In genomic region chr16:78992001-78992400, GRCh38 we compare ENCODE assay signal across 39 cellular contexts.
"Had no signal": no experiment of that assay in that cellular context is flagged by ENCODE, and none has a peak within 500 bp of the region (broad histone marks: within the 10 kb centered on the region; RNA-seq: fewer than 3 reads in every experiment).

No MANE protein-coding gene starts in this region.

- ATAC-seq: activated CD4-positive, alpha-beta T cell treated with anti-CD3 and anti-CD28 coated beads for 36 hours; activated CD4-positive, CD25-positive, alpha-beta regulatory T cell treated with anti-CD3 and anti-CD28 coated beads, Interleukin-2, amount 50 U/mL, for 24 hours; activated CD8-positive, alpha-beta memory T cell treated with anti-CD3 and anti-CD28 coated beads, Interleukin-2, amount 10 ng/mL, durations not matched to agents 7 days and 5 days; activated CD8-positive, alpha-beta T cell treated with anti-CD3 and anti-CD28 coated beads, Interleukin-2, amount 10 ng/mL, durations not matched to agents 7 days and 5 days; activated naive CD8-positive, alpha-beta T cell treated with anti-CD3 and anti-CD28 coated beads, Interleukin-2, amount 50 U/mL, for 24 hours; T-cell; WTC11 had no signal

- H3K27ac Mint-ChIP-seq: activated CD4-positive, alpha-beta memory T cell treated with anti-CD3 and anti-CD28 coated beads, Interleukin-2, amount 10 ng/mL, durations not matched to agents 7 days and 5 days; activated CD4-positive, alpha-beta T cell treated with anti-CD3 and anti-CD28 coated beads for 36 hours; activated CD4-positive, alpha-beta T cell treated with anti-CD3 and anti-CD28 coated beads, Interleukin-2, amount 10 ng/mL, durations not matched to agents 7 days and 5 days; activated CD8-positive, alpha-beta memory T cell treated with anti-CD3 and anti-CD28 coated beads, Interleukin-2, amount 10 ng/mL, durations not matched to agents 7 days and 5 days; activated CD8-positive, alpha-beta T cell treated with anti-CD3 and anti-CD28 coated beads, Interleukin-2, amount 10 ng/mL, durations not matched to agents 7 days and 5 days; activated naive CD4-positive, alpha-beta T cell treated with anti-CD3 and anti-CD28 coated beads, Interleukin-2, amount 10 ng/mL, durations not matched to agents 7 days and 5 days; activated naive CD4-positive, alpha-beta T cell treated with anti-CD3 and anti-CD28 coated beads, Interleukin-2, amount 50 U/mL, for 24 hours; activated naive CD8-positive, alpha-beta T cell; activated naive CD8-positive, alpha-beta T cell treated with anti-CD3 and anti-CD28 coated beads, Interleukin-2, amount 10 ng/mL, durations not matched to agents 7 days and 5 days; activated naive CD8-positive, alpha-beta T cell treated with anti-CD3 and anti-CD28 coated beads, Interleukin-2, amount 50 U/mL, for 24 hours; activated T-cell treated with anti-CD3 and anti-CD28 coated beads, Interleukin-2, amount 50 U/mL, for 24 hours; activated T-helper 2 cell treated with anti-CD3 and anti-CD28 coated beads, Interferon-gamma antibody, Interleukin-2, Interleukin-4, amounts not matched to agents 10 μg/mL and 5 μg/mL and 100 μg/mL, durations not matched to agents 14 hours and 24 hours and 36 hours; brain; T-cell; T-helper 2 cell treated with Interferon-gamma antibody and Interleukin-4, amounts not matched to agents 5 μg/mL and 100 μg/mL, for 36 hours; WTC11 had no signal

- H3K4me3 Mint-ChIP-seq: activated CD4-positive, alpha-beta memory T cell treated with anti-CD3 and anti-CD28 coated beads, Interleukin-2, amount 10 ng/mL, durations not matched to agents 7 days and 5 days; activated CD4-positive, alpha-beta T cell treated with anti-CD3 and anti-CD28 coated beads for 36 hours; activated CD4-positive, alpha-beta T cell treated with anti-CD3 and anti-CD28 coated beads, Interleukin-2, amount 10 ng/mL, durations not matched to agents 7 days and 5 days; activated CD8-positive, alpha-beta memory T cell treated with anti-CD3 and anti-CD28 coated beads, Interleukin-2, amount 10 ng/mL, durations not matched to agents 7 days and 5 days; activated CD8-positive, alpha-beta T cell treated with anti-CD3 and anti-CD28 coated beads, Interleukin-2, amount 10 ng/mL, durations not matched to agents 7 days and 5 days; activated naive CD4-positive, alpha-beta T cell treated with anti-CD3 and anti-CD28 coated beads, Interleukin-2, amount 10 ng/mL, durations not matched to agents 7 days and 5 days; activated naive CD4-positive, alpha-beta T cell treated with anti-CD3 and anti-CD28 coated beads, Interleukin-2, amount 50 U/mL, for 24 hours; activated naive CD8-positive, alpha-beta T cell; activated naive CD8-positive, alpha-beta T cell treated with anti-CD3 and anti-CD28 coated beads, Interleukin-2, amount 10 ng/mL, durations not matched to agents 7 days and 5 days; activated naive CD8-positive, alpha-beta T cell treated with anti-CD3 and anti-CD28 coated beads, Interleukin-2, amount 50 U/mL, for 24 hours; activated T-cell treated with anti-CD3 and anti-CD28 coated beads, Interleukin-2, amount 50 U/mL, for 24 hours; brain; central memory CD8-positive, alpha-beta T cell; T-cell; T-helper 2 cell treated with Interferon-gamma antibody and Interleukin-4, amounts not matched to agents 5 μg/mL and 100 μg/mL, for 36 hours; WTC11 had no signal

- H3K9me3 Mint-ChIP-seq: activated naive CD4-positive, alpha-beta T cell treated with anti-CD3 and anti-CD28 coated beads, Interleukin-2, amount 10 ng/mL, durations not matched to agents 7 days and 5 days; activated naive CD4-positive, alpha-beta T cell treated with anti-CD3 and anti-CD28 coated beads, Interleukin-2, amount 50 U/mL, for 24 hours; activated naive CD8-positive, alpha-beta T cell treated with anti-CD3 and anti-CD28 coated beads, Interleukin-2, amount 10 ng/mL, durations not matched to agents 7 days and 5 days; activated naive CD8-positive, alpha-beta T cell treated with anti-CD3 and anti-CD28 coated beads, Interleukin-2, amount 50 U/mL, for 24 hours; activated T-cell treated with anti-CD3 and anti-CD28 coated beads, Interleukin-2, amount 50 U/mL, for 24 hours; activated T-helper 2 cell treated with anti-CD3 and anti-CD28 coated beads, Interferon-gamma antibody, Interleukin-2, Interleukin-4, amounts not matched to agents 10 μg/mL and 5 μg/mL and 100 μg/mL, durations not matched to agents 14 hours and 24 hours and 36 hours; central memory CD8-positive, alpha-beta T cell; T-cell; T-helper 2 cell treated with Interferon-gamma antibody and Interleukin-4, amounts not matched to agents 5 μg/mL and 100 μg/mL, for 36 hours had no signal

- H3K36me3 ChIP-seq: ascending aorta, cardiac muscle cell had no signal

- H3K9me3 ChIP-seq: ascending aorta had no signal

- H3K4me1 ChIP-seq: ascending aorta had no signal

- H3K27me3 ChIP-seq: ascending aorta, cardiac muscle cell had no signal

- H3K4me1 Mint-ChIP-seq: activated CD4-positive, alpha-beta T cell treated with anti-CD3 and anti-CD28 coated beads, Interleukin-2, amount 10 ng/mL, durations not matched to agents 7 days and 5 days; activated naive CD4-positive, alpha-beta T cell treated with anti-CD3 and anti-CD28 coated beads, Interleukin-2, amount 10 ng/mL, durations not matched to agents 7 days and 5 days; activated naive CD8-positive, alpha-beta T cell treated with anti-CD3 and anti-CD28 coated beads, Interleukin-2, amount 10 ng/mL, durations not matched to agents 7 days and 5 days had no signal

- H3K27ac ChIP-seq: ascending aorta, cardiac muscle cell, VCaP had no signal

- H3K27me3 Mint-ChIP-seq: activated CD4-positive, alpha-beta memory T cell treated with anti-CD3 and anti-CD28 coated beads, Interleukin-2, amount 10 ng/mL, durations not matched to agents 7 days and 5 days; activated CD4-positive, alpha-beta T cell treated with anti-CD3 and anti-CD28 coated beads for 36 hours; activated CD4-positive, alpha-beta T cell treated with anti-CD3 and anti-CD28 coated beads, Interleukin-2, amount 10 ng/mL, durations not matched to agents 7 days and 5 days; activated CD8-positive, alpha-beta memory T cell treated with anti-CD3 and anti-CD28 coated beads, Interleukin-2, amount 10 ng/mL, durations not matched to agents 7 days and 5 days; activated naive CD4-positive, alpha-beta T cell treated with anti-CD3 and anti-CD28 coated beads, Interleukin-2, amount 50 U/mL, for 24 hours; activated naive CD8-positive, alpha-beta T cell; activated naive CD8-positive, alpha-beta T cell treated with anti-CD3 and anti-CD28 coated beads, Interleukin-2, amount 10 ng/mL, durations not matched to agents 7 days and 5 days; activated naive CD8-positive, alpha-beta T cell treated with anti-CD3 and anti-CD28 coated beads, Interleukin-2, amount 50 U/mL, for 24 hours; activated T-cell treated with anti-CD3 and anti-CD28 coated beads, Interleukin-2, amount 50 U/mL, for 24 hours; central memory CD8-positive, alpha-beta T cell; T-cell had no signal

- FAIRE-seq: bronchial epithelial cell, TTC549 had no signal

- H3K36me3 Mint-ChIP-seq: activated CD8-positive, alpha-beta memory T cell treated with anti-CD3 and anti-CD28 coated beads, Interleukin-2, amount 10 ng/mL, durations not matched to agents 7 days and 5 days; activated naive CD4-positive, alpha-beta T cell treated with anti-CD3 and anti-CD28 coated beads, Interleukin-2, amount 10 ng/mL, durations not matched to agents 7 days and 5 days; activated naive CD8-positive, alpha-beta T cell treated with anti-CD3 and anti-CD28 coated beads, Interleukin-2, amount 10 ng/mL, durations not matched to agents 7 days and 5 days; brain; T-cell; WTC11 had no signal

- DNase-seq: activated CD4-positive, alpha-beta memory T cell treated with anti-CD3 and anti-CD28 coated beads, Interleukin-2, amount 10 ng/mL, durations not matched to agents 7 days and 5 days; activated CD4-positive, alpha-beta T cell treated with anti-CD3 and anti-CD28 coated beads for 1 hour; activated CD4-positive, alpha-beta T cell treated with anti-CD3 and anti-CD28 coated beads for 36 hours; activated CD4-positive, alpha-beta T cell treated with anti-CD3 and anti-CD28 coated beads for 48 hours; activated CD4-positive, alpha-beta T cell treated with anti-CD3 and anti-CD28 coated beads, Interleukin-2, amount 10 ng/mL, durations not matched to agents 7 days and 5 days; activated CD4-positive, alpha-beta T cell treated with anti-CD3 and anti-CD28 coated beads, Interleukin-2, amount 50 U/mL, for 48 hours; activated CD4-positive, CD25-positive, alpha-beta regulatory T cell; activated CD8-positive, alpha-beta memory T cell treated with anti-CD3 and anti-CD28 coated beads for 24 hours; activated CD8-positive, alpha-beta memory T cell treated with anti-CD3 and anti-CD28 coated beads, Interleukin-2, amount 10 ng/mL, durations not matched to agents 7 days and 5 days; activated CD8-positive, alpha-beta memory T cell treated with anti-CD3 and anti-CD28 coated beads, Interleukin-2, amount 50 U/mL, for 48 hours; activated CD8-positive, alpha-beta T cell treated with anti-CD3 and anti-CD28 coated beads, Interleukin-2, amount 10 ng/mL, durations not matched to agents 7 days and 5 days; activated effector memory CD4-positive, alpha-beta T cell treated with Interleukin-2 at 50 U/mL for 16 hours; activated gamma-delta T cell; activated naive CD4-positive, alpha-beta T cell treated with anti-CD3 and anti-CD28 coated beads, Interleukin-2, amount 10 ng/mL, durations not matched to agents 7 days and 5 days; activated naive CD4-positive, alpha-beta T cell treated with Interleukin-2 at 50 U/mL for 16 hours; activated naive CD8-positive, alpha-beta T cell treated with anti-CD3 and anti-CD28 coated beads, Interleukin-2, amount 10 ng/mL, durations not matched to agents 7 days and 5 days; activated naive CD8-positive, alpha-beta T cell treated with anti-CD3 and anti-CD28 coated beads, Interleukin-2, amount 50 U/mL, for 24 hours; activated T-cell treated with anti-CD3 and anti-CD28 coated beads, Interleukin-2, amount 50 U/mL, for 24 hours; activated T-cell treated with anti-CD3 and anti-CD28 coated beads, Interleukin-2, amount 50 U/mL, for 48 hours; amygdala; anterior cingulate cortex; caudate nucleus; cerebellar nuclear complex; T-cell; T-helper 2 cell; T-helper 9 cell had no signal

- H3K4me3 ChIP-seq: ascending aorta, cardiac muscle cell had no signal
